ENCODE assay signal across 17 cellular contexts in genomic region chr9:109913461-109913810, GRCh38.
DNase-seq lines count a peak whose midpoint lies in the region; ATAC-seq, FAIRE-seq and TF ChIP-seq lines count a peak whose summit lies in the region.
"Had no signal": no experiment of that assay in that cellular context is flagged by ENCODE, and none has a peak within 500 bp of the region (broad histone marks: within the 10 kb centered on the region; RNA-seq: fewer than 3 reads in every experiment).

No MANE protein-coding gene starts in this region.

- POLR2A ChIA-PET in GM12878 (lab: Charles Lee) = interaction anchor here (0.5 to 4.8 kb wide), 6 partner anchors 41 to 1169 kb away, joined by 3 to 52 read pairs (median 4); no protein-coding TSS in a partner anchor

- no peak overlapping the region for H3K4me3 ChIP-seq in right atrium auricular region
- H3K4me3 ChIP-seq in GM12878 = peak overlapping the region; percentile 19; the same call in 1 of the 2 replicates
- H3K4me3 ChIP-seq in upper lobe of right lung = no peak overlapping the region
- H3K4me3 ChIP-seq in gastroesophageal sphincter = no peak overlapping the region
- H3K4me3 ChIP-seq: MG63, vagina had no signal

- SMC1A ChIA-PET in GM12878 (lab: Charles Lee; ENCODE audit: uncharacterized antibody, unreplicated experiment) = interaction anchor here (0.6 to 27.0 kb wide), 16 partner anchors 9 to 240 kb away, joined by 3 to 636 read pairs (median 6); no protein-coding TSS in a partner anchor

- CTCF ChIA-PET in GM12878 (lab: Yijun Ruan, JAX) = interaction anchor here (0.8 to 21.3 kb wide), 6 partner anchors 8 to 235 kb away, joined by 3 to 597 read pairs (median 21); no protein-coding TSS in a partner anchor

- WGBS in GM12878 (ENCODE audit: insufficient coverage, insufficient replicate concordance, low lambda C conversion rate, missing lambda C conversion rate) = 42% methylated on average over 2 of the region's 2 CpGs
- WGBS in gastroesophageal sphincter (ENCODE audit: low coverage in 1 of 2), 2 donors = 30 to 44% methylated on average over 2 of the region's 2 CpGs

- no peak for ATAC-seq in left cardiac atrium
- ATAC-seq in GM12878 = no peak
- ATAC-seq in memory B cell (ENCODE audit: low read depth) = no peak
- ATAC-seq in upper lobe of right lung = no peak
- no peak for ATAC-seq in gastroesophageal sphincter

- peak overlapping the region; percentile 2 for H3K4me3 Mint-ChIP-seq in memory B cell
- no peak overlapping the region for H3K4me3 Mint-ChIP-seq in activated T-helper 1 cell treated with anti-CD3 and anti-CD28 coated beads, Interleukin-12 subunit alpha, Interleukin-12 subunit beta, Interleukin-2, Interleukin-4 antibody, amounts not matched to agents 30 ng/mL and 10 ng/mL and 1 ng/mL, durations not matched to agents 14 hours and 24 hours and 36 hours
- H3K4me3 Mint-ChIP-seq: immature natural killer cell had no signal

- TF ChIP-seq RAD21 in GM12878 (IDR thresholded peaks at IDR 0.05; ENCODE audit: insufficient read depth, low read depth, low read length) = no peak

- no peaks in the 10 kb centered on the region for H3K9me3 Mint-ChIP-seq in memory B cell
- H3K9me3 Mint-ChIP-seq in activated T-helper 1 cell treated with anti-CD3 and anti-CD28 coated beads, Interleukin-12 subunit alpha, Interleukin-12 subunit beta, Interleukin-2, Interleukin-4 antibody, amounts not matched to agents 30 ng/mL and 10 ng/mL and 1 ng/mL, durations not matched to agents 14 hours and 24 hours and 36 hours = no peaks in the 10 kb centered on the region
- H3K9me3 Mint-ChIP-seq: immature natural killer cell had no signal

- H3K4me1 Mint-ChIP-seq in memory B cell = peaks cover 40% of the 10 kb centered on the region
- H3K4me1 Mint-ChIP-seq in activated T-helper 1 cell treated with anti-CD3 and anti-CD28 coated beads, Interleukin-12 subunit alpha, Interleukin-12 subunit beta, Interleukin-2, Interleukin-4 antibody, amounts not matched to agents 30 ng/mL and 10 ng/mL and 1 ng/mL, durations not matched to agents 14 hours and 24 hours and 36 hours (ENCODE audit: low read depth) = peaks cover 35% of the 10 kb centered on the region

- no peaks in the 10 kb centered on the region for H3K27me3 Mint-ChIP-seq in memory B cell
- no peaks in the 10 kb centered on the region for H3K27me3 Mint-ChIP-seq in activated T-helper 1 cell treated with anti-CD3 and anti-CD28 coated beads, Interleukin-12 subunit alpha, Interleukin-12 subunit beta, Interleukin-2, Interleukin-4 antibody, amounts not matched to agents 30 ng/mL and 10 ng/mL and 1 ng/mL, durations not matched to agents 14 hours and 24 hours and 36 hours (ENCODE audit: insufficient read depth)

- FAIRE-seq in GM12878 (lab: Jason Lieb, UNC) = no peak

- no peak overlapping the region for H2AFZ ChIP-seq in GM12878 (ENCODE audit: control insufficient read depth, low read depth, low read length)

- TF ChIP-seq EP300 in GM12878 (IDR thresholded peaks at IDR 0.05; ENCODE audit: borderline replicate concordance in 1 of 2, control insufficient read depth in 1 of 2, low read depth in 2 of 2, low read length in 2 of 2) (no peak), gastroesophageal sphincter (IDR thresholded peaks at IDR 0.05) (no peak)

- H3K4me1 ChIP-seq in right atrium auricular region (peaks cover 0 to 84% of the 10 kb centered on the region in 2 donors), GM12878 (ENCODE audit: control insufficient read depth, insufficient read depth, low read length) (peaks cover 61% of the 10 kb centered on the region), upper lobe of right lung (peaks cover 62% of the 10 kb centered on the region), gastroesophageal sphincter (peaks cover 0 to 43% (median 9%) of the 10 kb centered on the region in 3 donors)

- H3K27ac Mint-ChIP-seq in memory B cell = no peak overlapping the region
- no peak overlapping the region for H3K27ac Mint-ChIP-seq in activated T-helper 1 cell treated with anti-CD3 and anti-CD28 coated beads, Interleukin-12 subunit alpha, Interleukin-12 subunit beta, Interleukin-2, Interleukin-4 antibody, amounts not matched to agents 30 ng/mL and 10 ng/mL and 1 ng/mL, durations not matched to agents 14 hours and 24 hours and 36 hours
- H3K27ac Mint-ChIP-seq: immature natural killer cell had no signal

- H3K27ac ChIP-seq in right atrium auricular region (peak overlapping the region; percentile 42 to 46), GM12878 (ENCODE audit: control insufficient read depth, insufficient read depth) (peak overlapping the region; percentile 50), upper lobe of right lung (peak overlapping the region; percentile 75), gastroesophageal sphincter (peak overlapping the region in 2 of 4 donors; percentile 45 to 61)
- H3K27ac ChIP-seq: vagina had no signal

- no peaks in the 10 kb centered on the region for H3K36me3 ChIP-seq in right atrium auricular region
- no peaks in the 10 kb centered on the region for H3K36me3 ChIP-seq in GM12878 (ENCODE audit: control insufficient read depth in 2 of 2, insufficient read depth in 2 of 2, low read length in 1 of 2)
- no peaks in the 10 kb centered on the region for H3K36me3 ChIP-seq in upper lobe of right lung
- H3K36me3 ChIP-seq in gastroesophageal sphincter = no peaks in the 10 kb centered on the region
- H3K36me3 ChIP-seq: MG63, vagina had no signal

- no peaks in the 10 kb centered on the region for H3K36me3 Mint-ChIP-seq in memory B cell
- no peaks in the 10 kb centered on the region for H3K36me3 Mint-ChIP-seq in activated T-helper 1 cell treated with anti-CD3 and anti-CD28 coated beads, Interleukin-12 subunit alpha, Interleukin-12 subunit beta, Interleukin-2, Interleukin-4 antibody, amounts not matched to agents 30 ng/mL and 10 ng/mL and 1 ng/mL, durations not matched to agents 14 hours and 24 hours and 36 hours (ENCODE audit: low read depth)
- H3K36me3 Mint-ChIP-seq: immature natural killer cell had no signal

- peak overlapping the region; percentile 16; the same call in 1 of the 2 replicates for H3K9ac ChIP-seq in GM12878 (ENCODE audit: control insufficient read depth, insufficient read depth, low read length)

- H3K27me3 ChIP-seq in right atrium auricular region (no peaks in the 10 kb centered on the region), GM12878 (replicated peaks in 1 of 2; ENCODE audit: control insufficient read depth in 2 of 2, insufficient read depth in 2 of 2, low read length in 1 of 2) (no peaks in the 10 kb centered on the region), upper lobe of right lung (no peaks in the 10 kb centered on the region), gastroesophageal sphincter (no peaks in the 10 kb centered on the region)
- H3K27me3 ChIP-seq: MG63, vagina had no signal

- intact Hi-C loops in left cardiac atrium (cut with DNase I) (loop anchor here in 1 of 2 donors (5.0 kb wide), 1 partner anchor 134 kb away; no protein-coding TSS in a partner anchor), GM12878 (cut with micrococcal nuclease; ENCODE audit: unreplicated experiment) (no loop called here), upper lobe of right lung (cut with DNase I) (no loop called here)
- intact Hi-C loops in activated T-helper 1 cell treated with anti-CD3 and anti-CD28 coated beads, Interleukin-12 subunit alpha, Interleukin-12 subunit beta, Interleukin-2, Interleukin-4 antibody, amounts not matched to agents 30 ng/mL and 10 ng/mL and 1 ng/mL, durations not matched to agents 14 hours and 24 hours and 36 hours (cut with micrococcal nuclease) = no loop called here

- BruUV-seq in GM12878 (replicated peaks; lab: Mats Ljungman, UMichigan) = no TSS peak

- no peaks in the 10 kb centered on the region for H3K79me2 ChIP-seq in GM12878 (ENCODE audit: control insufficient read depth, insufficient read depth, low read length)

- no peaks in the 10 kb centered on the region for H4K20me1 ChIP-seq in GM12878 (ENCODE audit: control insufficient read depth, insufficient read depth)

- RAD21 ChIA-PET in GM12878 (lab: Charles Lee; ENCODE audit: unreplicated experiment) = interaction anchor here (0.6 to 3.9 kb wide), 22 partner anchors 10 to 243 kb away, joined by 3 to 59 read pairs (median 4); no protein-coding TSS in a partner anchor

- in situ Hi-C loops in GM12878 (cut with MboI) = no loop called here

- H3K4me2 ChIP-seq in GM12878 (ENCODE audit: control insufficient read depth, insufficient read depth) = peak overlapping the region; percentile 93

- no peak for TF ChIP-seq POLR2A in GM12878 (IDR thresholded peaks at IDR 0.05; ENCODE audit: low read depth, low read length)
- TF ChIP-seq POLR2A in gastroesophageal sphincter (IDR thresholded peaks at IDR 0.05) = no peak

- TF ChIP-seq CTCF in right atrium auricular region (IDR thresholded peaks at IDR 0.05) (no peak), GM12878 (IDR thresholded peaks at IDR 0.05 in 2 of 3, conservative IDR thresholded peaks at IDR 0.05 in 1 of 3; ENCODE audit: control insufficient read depth in 2 of 3, extremely low read depth in 1 of 3, insufficient read depth in 1 of 3, low read depth in 3 of 3, low read length in 3 of 3) (no peak), upper lobe of right lung (IDR thresholded peaks at IDR 0.05) (no peak), gastroesophageal sphincter (IDR thresholded peaks at IDR 0.05) (no peak)

- DNase-seq in right atrium auricular region (ENCODE audit: low spot score) (no peak), left cardiac atrium (no peak), GM12878 (ENCODE audit: low read depth, low spot score) (no peak), memory B cell (ENCODE audit: low spot score in 2 of 2) (no peak), upper lobe of right lung (no peak), NK-92 (lab: John Stamatoyannopoulos, UW; ENCODE audit: unreplicated experiment) (no peak)
- no peak for DNase-seq in activated T-helper 1 cell treated with anti-CD3 and anti-CD28 coated beads, Interleukin-12 subunit alpha, Interleukin-12 subunit beta, Interleukin-2, Interleukin-4 antibody, amounts not matched to agents 30 ng/mL and 10 ng/mL and 1 ng/mL, durations not matched to agents 14 hours and 24 hours and 36 hours (ENCODE audit: low spot score)
- DNase-seq: activated CD4-positive, alpha-beta T cell treated with anti-CD3 and anti-CD28 coated beads for 1 hour; activated naive CD4-positive, alpha-beta T cell; cortex of kidney; immature natural killer cell; MG63; NCI-H2029; stimulated activated naive CD4-positive, alpha-beta T cell treated with Interleukin-2 at 50 U/mL for 16 hours; T1000 had no signal

- H3K9me3 ChIP-seq in right atrium auricular region = no peaks in the 10 kb centered on the region
- no peaks in the 10 kb centered on the region for H3K9me3 ChIP-seq in GM12878 (replicated peaks; ENCODE audit: control insufficient read depth, insufficient read depth, low read length)
- H3K9me3 ChIP-seq in upper lobe of right lung = no peaks in the 10 kb centered on the region
- H3K9me3 ChIP-seq in gastroesophageal sphincter = no peaks in the 10 kb centered on the region
- H3K9me3 ChIP-seq: MG63, vagina had no signal

TF ChIP-seq in GM12878, 131 proteins besides CTCF, POLR2A, EP300 and RAD21 (continues in another document):
- TF ChIP-seq PML (IDR thresholded peaks at IDR 0.05; ENCODE audit: low read length) (no peak), MYB (IDR thresholded peaks at IDR 0.05; ENCODE audit: borderline replicate concordance, low read depth, low read length) (no peak)
